Comparison of ENCODE assay signal across 20 cellular contexts in genomic region chr6:106572875-106573575, GRCh38. TPM values are rescaled to one million over a fixed set of nuclear protein-coding genes. Genes with fewer than 3 reads are reported as not detected.
A peak's percentile ranks its signal among the peaks of the same experiment; 100 is the strongest.
DNase-seq lines count a peak whose midpoint lies in the region; ATAC-seq and TF ChIP-seq lines count a peak whose summit lies in the region.
"Had no signal": no experiment of that assay in that cellular context is flagged by ENCODE, and none has a peak within 500 bp of the region (broad histone marks: within the 10 kb centered on the region; RNA-seq: fewer than 3 reads in every experiment).

No MANE protein-coding gene starts in this region.

- no peak for ATAC-seq in esophagus mucosa

- no peaks in the 10 kb centered on the region for H3K36me3 Mint-ChIP-seq in endothelial cell (ENCODE audit: low read depth, unreplicated experiment)

- H3K9me3 ChIP-seq in HAP-1, result no peaks in the 10 kb centered on the region
- H3K9me3 ChIP-seq: ascending aorta had no signal

- TF ChIP-seq POLR2A in NB4 (IDR thresholded peaks at IDR 0.05; ENCODE audit: extremely low read depth, insufficient read length), result no peak

- H3K4me1 Mint-ChIP-seq in endothelial cell (ENCODE audit: unreplicated experiment), result peaks cover 3% of the 10 kb centered on the region
- H3K4me1 Mint-ChIP-seq: central memory CD8-positive, alpha-beta T cell had no signal

- no peak overlapping the region for H3K9ac ChIP-seq in rectal smooth muscle tissue (ENCODE audit: low read length)

- H3K27me3 ChIP-seq in rectal smooth muscle tissue (ENCODE audit: control insufficient read depth, insufficient read depth, low read length) (no peaks in the 10 kb centered on the region), HAP-1 (ENCODE audit: low read depth) (no peaks in the 10 kb centered on the region)
- H3K27me3 ChIP-seq: ascending aorta, dorsolateral prefrontal cortex had no signal

- H3K27ac ChIP-seq in rectal smooth muscle tissue (ENCODE audit: low read depth, low read length), result peak overlapping the region; percentile 28
- H3K27ac ChIP-seq: ascending aorta, dorsolateral prefrontal cortex, epithelial cell of prostate had no signal

- DNase-seq in NOMO-1 treated with DMSO at 0.1 percent for 48 hours (lab: John Stamatoyannopoulos, UW; ENCODE audit: unreplicated experiment), result peak; percentile 21
- DNase-seq in NOMO-1 treated with dmso at 0.1 percent for 144 hours (lab: John Stamatoyannopoulos, UW; ENCODE audit: unreplicated experiment), result no peak
- peak; percentile 36 for DNase-seq in NB4 (ENCODE audit: low read depth)
- DNase-seq in endothelial cell (ENCODE audit: low spot score), result no peak
- no peak for DNase-seq in stimulated activated CD4-positive, alpha-beta T cell treated with anti-CD3 and anti-CD28 coated beads, Interleukin-2, amount 100 ng/mL, for 48 hours
- no peak for DNase-seq in HAP-1 (ENCODE audit: low spot score in 2 of 2)
- DNase-seq: 8988T; activated CD8-positive, alpha-beta memory T cell treated with anti-CD3 and anti-CD28 coated beads for 24 hours; activated T-cell treated with anti-CD3 and anti-CD28 coated beads, Interleukin-2, amount 50 U/mL, for 48 hours; dorsolateral prefrontal cortex; kidney; NCI-H2081 treated with DMSO at 0.1 percent for 48 hours; T1000 had no signal

- TF ChIP-seq CTCF in NB4 (IDR thresholded peaks at IDR 0.05; ENCODE audit: low read depth, low read length) (no peak), endothelial cell (IDR thresholded peaks at IDR 0.05; ENCODE audit: unreplicated experiment) (no peak)

- peak overlapping the region; percentile 60 for H3K4me3 Mint-ChIP-seq in endothelial cell (ENCODE audit: unreplicated experiment)
- H3K4me3 Mint-ChIP-seq: activated naive CD4-positive, alpha-beta T cell treated with anti-CD3 and anti-CD28 coated beads, Interleukin-2, amount 50 U/mL, for 24 hours; central memory CD8-positive, alpha-beta T cell had no signal

- H3K36me3 ChIP-seq in rectal smooth muscle tissue (ENCODE audit: control insufficient read depth, insufficient read depth, low read length) (peaks cover 13% of the 10 kb centered on the region), HAP-1 (replicated peaks) (no peaks in the 10 kb centered on the region)

- H3K27ac Mint-ChIP-seq in endothelial cell (ENCODE audit: unreplicated experiment), result no peak overlapping the region

- H3K9me3 Mint-ChIP-seq in endothelial cell (ENCODE audit: unreplicated experiment), result no peaks in the 10 kb centered on the region
- H3K9me3 Mint-ChIP-seq: activated naive CD4-positive, alpha-beta T cell treated with anti-CD3 and anti-CD28 coated beads, Interleukin-2, amount 50 U/mL, for 24 hours; central memory CD8-positive, alpha-beta T cell had no signal

- no peak overlapping the region for H3K4me3 ChIP-seq in NB4 (ENCODE audit: low read depth, low read length)
- H3K4me3 ChIP-seq in rectal smooth muscle tissue (ENCODE audit: low read length), result no peak overlapping the region
- H3K4me3 ChIP-seq in HAP-1, result no peak overlapping the region
- H3K4me3 ChIP-seq: ascending aorta, dorsolateral prefrontal cortex, lung had no signal

- in situ Hi-C loops in HAP-1 (cut with MboI; ENCODE audit: low sequenced_read_pairs), result loop anchor here (25.0 kb wide), 1 partner anchor 414 kb away; no protein-coding TSS in a partner anchor

- H3K27me3 Mint-ChIP-seq in endothelial cell (ENCODE audit: unreplicated experiment), result peaks cover 1% of the 10 kb centered on the region
- H3K27me3 Mint-ChIP-seq: activated naive CD4-positive, alpha-beta T cell treated with anti-CD3 and anti-CD28 coated beads, Interleukin-2, amount 50 U/mL, for 24 hours; central memory CD8-positive, alpha-beta T cell had no signal

- H3K4me1 ChIP-seq in rectal smooth muscle tissue (ENCODE audit: control insufficient read depth, insufficient read depth, low read length) (peaks cover 3% of the 10 kb centered on the region), HAP-1 (no peaks in the 10 kb centered on the region)
- H3K4me1 ChIP-seq: ascending aorta had no signal

RNA-seq across cellular contexts. Expression of gene RTN4IP1, which starts 56.3 kb away (rescaled TPM):
- total RNA-seq in endothelial cell (ENCODE audit: unreplicated experiment), result 3.3 TPM
- 3.5 TPM for total RNA-seq in esophagus mucosa

RNA-seq across cellular contexts. Expression of gene QRSL1, which starts 56.4 kb away (rescaled TPM):
- total RNA-seq in endothelial cell (ENCODE audit: unreplicated experiment), result 10.9 TPM
- total RNA-seq in esophagus mucosa, result 12.6 TPM

Comparison
In these comparisons a context has a peak if more than half of its experiments do, and no peak if none do; other contexts are left out.
1. DNase-seq: peak in NOMO-1 treated with DMSO at 0.1 percent for 48 hours (single experiment) and NB4 (single experiment); none in NOMO-1 treated with dmso at 0.1 percent for 144 hours (single experiment), endothelial cell (single experiment), stimulated activated CD4-positive, alpha-beta T cell treated with anti-CD3 and anti-CD28 coated beads, Interleukin-2, amount 100 ng/mL, for 48 hours (0 of 2) and HAP-1 (0 of 2).